ENCODE assay signal across 9 cellular contexts in genomic region chr19:1262687-1263123, GRCh38. TPM values are rescaled to one million over a fixed set of nuclear protein-coding genes. Genes with fewer than 3 reads are reported as not detected.
DNase-seq lines count a peak whose midpoint lies in the region; TF ChIP-seq lines count a peak whose summit lies in the region.
"Had no signal": no experiment of that assay in that cellular context is flagged by ENCODE, and none has a peak within 500 bp of the region (broad histone marks: within the 10 kb centered on the region; RNA-seq: fewer than 3 reads in every experiment).

No MANE protein-coding gene starts in this region.

- H4K20me1 ChIP-seq in PC-9 (ENCODE audit: insufficient read depth): no peaks in the 10 kb centered on the region

- no peaks in the 10 kb centered on the region for H3K9me2 ChIP-seq in PC-9 (ENCODE audit: insufficient read depth)

- H3K36me3 ChIP-seq in CD4-positive, alpha-beta memory T cell (ENCODE audit: insufficient read depth, low read length): no peaks in the 10 kb centered on the region
- H3K36me3 ChIP-seq in PC-9 (ENCODE audit: low read depth): no peaks in the 10 kb centered on the region
- no peaks in the 10 kb centered on the region for H3K36me3 ChIP-seq in ovary

- no TSS peak for BruUV-seq in PC-9 (replicated peaks; lab: Mats Ljungman, UMichigan)

- no peak for DNase-seq in CD4-positive, alpha-beta memory T cell
- DNase-seq in PC-9 (no peak), epithelial cell of prostate (ENCODE audit: low read depth, low spot score) (no peak), ovary (peak; percentile 42 to 62 (median 61)), kidney glomerular epithelial cell (lab: John Stamatoyannopoulos, UW) (no peak), NCI-H345 treated with DMSO at 0.1 percent for 48 hours (lab: John Stamatoyannopoulos, UW; ENCODE audit: unreplicated experiment) (no peak), GM10248 (ENCODE audit: extremely low spot score) (no peak)
- no peak for DNase-seq in stimulated activated CD4-positive, alpha-beta T cell treated with anti-CD3 and anti-CD28 coated beads, Interleukin-1b, Interleukin-23, amount 100 ng/mL, for 48 hours

- peaks cover 11% of the 10 kb centered on the region for H3K79me2 ChIP-seq in PC-9 (ENCODE audit: low read depth)

- H3K27ac Mint-ChIP-seq in CD4-positive, alpha-beta memory T cell: peak overlapping the region in 5 of 7 donors; percentile 52 to 85 (median 79)

- H3K27me3 Mint-ChIP-seq in CD4-positive, alpha-beta memory T cell: peaks cover 0 to 3% of the 10 kb centered on the region in 2 donors

- H2AFZ ChIP-seq in PC-9: no peak overlapping the region

- H3K27me3 ChIP-seq in CD4-positive, alpha-beta memory T cell (ENCODE audit: insufficient read depth, low read length): no peaks in the 10 kb centered on the region
- H3K27me3 ChIP-seq in PC-9 (ENCODE audit: insufficient read depth, low read depth) (no peaks in the 10 kb centered on the region), ovary (no peaks in the 10 kb centered on the region)

- H3K4me1 Mint-ChIP-seq in CD4-positive, alpha-beta memory T cell: peaks cover 27 to 68% (median 44%) of the 10 kb centered on the region in 4 donors

- TF ChIP-seq EP300 in ovary (IDR thresholded peaks at IDR 0.05): no peak

- peaks cover 1 to 13% of the 10 kb centered on the region in 2 donors for H3K36me3 Mint-ChIP-seq in CD4-positive, alpha-beta memory T cell

- peak overlapping the region; percentile 97 for H3K4me2 ChIP-seq in PC-9

- H3K9me3 Mint-ChIP-seq in CD4-positive, alpha-beta memory T cell: no peaks in the 10 kb centered on the region

- 55 to 65% (median 59%) methylated on average over 18 to 20 of the region's 20 CpGs for WGBS in ovary, 3 donors

- POLR2A ChIA-PET in CD4-positive, alpha-beta memory T cell (lab: Charles Lee; ENCODE audit: partially characterized antibody): interaction anchor here (1.3 to 12.0 kb wide), 4 partner anchors 9 to 20 kb away, joined by 5 to 650 read pairs (median 44); partner anchors contain the start of genes ATP5F1D, CBARP and FAM174C
- POLR2A ChIA-PET in PC-9 (lab: Charles Lee; ENCODE audit: unreplicated experiment): interaction anchor here (0.6 kb wide), 1 partner anchor 161 kb away, joined by 3 read pairs; no protein-coding TSS in a partner anchor
- POLR2A ChIA-PET in GM10248 (lab: Yijun Ruan, JAX): interaction anchor here (1.4 kb wide), 1 partner anchor 10 kb away, joined by 5 read pairs; no protein-coding TSS in a partner anchor

- no peak overlapping the region for H3K4me3 ChIP-seq in CD4-positive, alpha-beta memory T cell (ENCODE audit: low read length in 2 of 2)
- H3K4me3 ChIP-seq in PC-9 (peak overlapping the region; percentile 42; the same call in 1 of the 2 replicates), ovary (no peak overlapping the region)

- no peaks in the 10 kb centered on the region for H3K9me3 ChIP-seq in CD4-positive, alpha-beta memory T cell (ENCODE audit: control insufficient read depth in 1 of 2, low read length in 2 of 2)
- H3K9me3 ChIP-seq in PC-9 (ENCODE audit: insufficient read depth, low read depth) (no peaks in the 10 kb centered on the region), ovary (no peaks in the 10 kb centered on the region)

- H3K4me1 ChIP-seq in CD4-positive, alpha-beta memory T cell (ENCODE audit: insufficient read depth, low read length): peaks cover 67% of the 10 kb centered on the region
- H3K4me1 ChIP-seq in PC-9 (replicated peaks; ENCODE audit: insufficient read depth) (peaks cover 62% of the 10 kb centered on the region), ovary (ENCODE audit: insufficient read depth) (peaks cover 44% of the 10 kb centered on the region)

- peak overlapping the region; percentile 87 for H3K27ac ChIP-seq in CD4-positive, alpha-beta memory T cell (ENCODE audit: low read depth, low read length)
- H3K27ac ChIP-seq in PC-9 (no peak overlapping the region), epithelial cell of prostate (peak overlapping the region; percentile 99), ovary (peak overlapping the region; percentile 84 to 91)

- intact Hi-C loops in CD4-positive, alpha-beta memory T cell (cut with micrococcal nuclease): no loop called here
- intact Hi-C loops in PC-9 (cut with micrococcal nuclease; ENCODE audit: unreplicated experiment): loop anchor here (1.0 kb wide), 1 partner anchor 9 kb away; no protein-coding TSS in a partner anchor
- intact Hi-C loops in ovary (cut with DNase I): no loop called here

- CTCF ChIA-PET in CD4-positive, alpha-beta memory T cell (lab: Charles Lee; ENCODE audit: partially characterized antibody): interaction anchor here (0.9 to 10.8 kb wide), 3 partner anchors 18 to 68 kb away, joined by 4 to 364 read pairs (median 4); no protein-coding TSS in a partner anchor
- CTCF ChIA-PET in PC-9 (lab: Charles Lee): no interaction called here
- CTCF ChIA-PET in GM10248 (lab: Yijun Ruan, JAX): interaction anchor here (0.8 to 18.0 kb wide), 5 partner anchors 9 to 241 kb away, joined by 3 to 491 read pairs (median 8); partner anchors contain the start of genes ATP5F1D and CBARP

- peaks cover 54% of the 10 kb centered on the region for H3F3A ChIP-seq in PC-9 (ENCODE audit: insufficient read depth, low read depth)

- no peak for TF ChIP-seq CTCF in PC-9 (conservative IDR thresholded peaks at IDR 0.05)
- TF ChIP-seq CTCF in ovary (IDR thresholded peaks at IDR 0.05): no peak
- no peak for TF ChIP-seq CTCF in GM10248 (IDR thresholded peaks at IDR 0.05; ENCODE audit: control extremely low read depth, extremely low read depth, low read depth, missing control alignments)

- H3K4me3 Mint-ChIP-seq in CD4-positive, alpha-beta memory T cell: peak overlapping the region in 4 of 8 donors; percentile 38 to 77 (median 40)

- no peak for TF ChIP-seq POLR2A in ovary (IDR thresholded peaks at IDR 0.05)

RNA-seq across cellular contexts. Expression of gene CIRBP, which starts 6.4 kb away (rescaled TPM):
- total RNA-seq in CD4-positive, alpha-beta memory T cell: 100 to 1,000 TPM; 574 to 638 TPM
- polyA plus RNA-seq in CD4-positive, alpha-beta memory T cell: 100 to 1,000 TPM; 160 to 257 TPM
- total RNA-seq in PC-9 (2021) (86.9 and 143 TPM in 2 replicates), ovary (100 to 1,000 TPM; 602 to 917 (median 855) TPM)
- polyA plus RNA-seq in ovary: 1,000 to 10,000 TPM in 1 of 2 donors, 100 to 1,000 TPM in 1; 610 to 1,254 TPM

RNA-seq across cellular contexts. Expression of gene FAM174C, which starts 12.6 kb away (rescaled TPM):
- 10 to 100 TPM; 50.5 to 54.2 TPM for total RNA-seq in CD4-positive, alpha-beta memory T cell
- polyA plus RNA-seq in CD4-positive, alpha-beta memory T cell: 100 to 1,000 TPM in 1 of 2 donors, 10 to 100 TPM in 1; 57.2 to 114 TPM
- total RNA-seq in PC-9 (2021) (51.8 and 64.2 TPM in 2 replicates), ovary (10 to 100 TPM; 21.7 to 72.5 (median 26.7) TPM)
- polyA plus RNA-seq in ovary: 10 to 100 TPM in 1 of 2 donors, under 1 TPM in 1; 0.30 to 35.2 TPM

RNA-seq across cellular contexts. Expression of gene MIDN, which starts 14.3 kb away (rescaled TPM):
- 10 to 100 TPM; 30.3 to 34.0 TPM for total RNA-seq in CD4-positive, alpha-beta memory T cell
- 1 to 10 TPM in 1 of 2 donors, under 1 TPM in 1; 0.75 to 6.1 TPM for polyA plus RNA-seq in CD4-positive, alpha-beta memory T cell
- 61.4 and 92.0 TPM in 2 replicates for total RNA-seq in PC-9 (2021)
- 100 to 1,000 TPM in 5 of 7 donors, 10 to 100 TPM in 2; 44.9 to 261 (median 107) TPM for total RNA-seq in ovary
- polyA plus RNA-seq in ovary: 10 to 100 TPM; 10.1 to 26.7 TPM

RNA-seq across cellular contexts. Expression of gene ATP5F1D, which starts 21.2 kb away (rescaled TPM):
- total RNA-seq in CD4-positive, alpha-beta memory T cell: 100 to 1,000 TPM; 105 to 108 TPM
- 100 to 1,000 TPM; 133 to 243 TPM for polyA plus RNA-seq in CD4-positive, alpha-beta memory T cell
- total RNA-seq in PC-9 (2021) (157 and 214 TPM in 2 replicates), ovary (100 to 1,000 TPM in 6 of 7 donors, 10 to 100 TPM in 1; 71.9 to 218 (median 148) TPM)
- polyA plus RNA-seq in ovary: 100 to 1,000 TPM in 1 of 2 donors, 1 to 10 TPM in 1; 1.3 to 110 TPM

RNA-seq across cellular contexts. Expression of gene EFNA2, which starts 23.0 kb away (rescaled TPM):
- total RNA-seq in CD4-positive, alpha-beta memory T cell: not detected
- not detected for polyA plus RNA-seq in CD4-positive, alpha-beta memory T cell
- total RNA-seq in PC-9 (2021): 1.6 TPM in 1 of 2 replicates, not detected in the other
- not detected for total RNA-seq in ovary
- polyA plus RNA-seq in ovary: under 1 TPM in 1 of 2 donors, not detected in 1; 0.11 TPM
- total RNA-seq: M059J had no signal

Comparison
In these comparisons a context has a peak if more than half of its experiments do, and no peak if none do; other contexts are left out.
1. DNase-seq: peak in ovary (5 of 5); none in CD4-positive, alpha-beta memory T cell (0 of 5), PC-9 (0 of 2), epithelial cell of prostate (single experiment), kidney glomerular epithelial cell (single experiment), NCI-H345 treated with DMSO at 0.1 percent for 48 hours (single experiment), stimulated activated CD4-positive, alpha-beta T cell treated with anti-CD3 and anti-CD28 coated beads, Interleukin-1b, Interleukin-23, amount 100 ng/mL, for 48 hours (single experiment) and GM10248 (single experiment).